Comparison of ENCODE assay signal across 12 cellular contexts in the genomic region with DNA sequence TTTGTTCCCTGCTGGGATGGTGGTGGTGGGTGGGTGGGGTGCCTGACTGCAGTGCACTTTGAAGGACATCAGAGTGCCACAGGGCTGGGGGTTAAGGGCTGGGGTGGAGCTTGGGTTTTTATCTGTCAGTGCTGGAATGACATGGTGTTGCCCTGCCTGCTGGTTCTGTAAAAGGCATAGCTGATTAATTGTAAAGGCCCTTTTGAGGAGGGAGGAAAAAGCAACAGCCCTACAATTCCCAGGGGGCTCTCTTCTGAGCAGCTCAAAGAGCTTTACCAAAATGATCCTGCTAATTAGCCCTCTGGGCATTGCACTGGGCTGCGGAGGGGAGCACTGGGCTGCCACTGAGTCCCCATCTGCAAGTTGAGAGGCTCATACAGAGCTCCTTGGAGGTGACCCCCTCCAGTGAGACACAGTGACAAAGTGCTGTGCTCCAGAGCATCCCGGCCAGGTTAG. TPM values are rescaled to one million over a fixed set of nuclear protein-coding genes. Genes with fewer than 3 reads are reported as not detected.
DNase-seq lines count a peak whose midpoint lies in the region; ATAC-seq and TF ChIP-seq lines count a peak whose summit lies in the region.
"Had no signal": no experiment of that assay in that cellular context is flagged by ENCODE, and none has a peak within 500 bp of the region (broad histone marks: within the 10 kb centered on the region; RNA-seq: fewer than 3 reads in every experiment).

No MANE protein-coding gene starts in this region.

- H3K4me3 Mint-ChIP-seq in activated T-cell treated with anti-CD3 and anti-CD28 coated beads, Interleukin-2, amount 50 U/mL, for 4 hours = peak overlapping the region; percentile 4
- H3K4me3 Mint-ChIP-seq in activated T-cell treated with anti-CD3 and anti-CD28 coated beads, Interleukin-2, amount 50 U/mL, for 24 hours = no peak overlapping the region
- no peak overlapping the region for H3K4me3 Mint-ChIP-seq in CD14-positive monocyte
- H3K4me3 Mint-ChIP-seq: activated CD4-positive, alpha-beta T cell treated with anti-CD3 and anti-CD28 coated beads, Interleukin-2, amount 10 ng/mL, durations not matched to agents 7 days and 5 days had no signal

- no peaks in the 10 kb centered on the region for H3K9me3 ChIP-seq in body of pancreas
- H3K9me3 ChIP-seq in mesodermal cell (ENCODE audit: control insufficient read depth, low read length) = no peaks in the 10 kb centered on the region
- no peaks in the 10 kb centered on the region for H3K9me3 ChIP-seq in uterus
- H3K9me3 ChIP-seq: mucosa of descending colon, SJCRH30, thyroid gland had no signal

- peaks cover 0 to 3% of the 10 kb centered on the region in 2 donors for H3K36me3 ChIP-seq in body of pancreas (replicated peaks in 1 of 2; ENCODE audit: insufficient read depth in 1 of 2, low read depth in 2 of 2)
- peaks cover 40% of the 10 kb centered on the region for H3K36me3 ChIP-seq in mesodermal cell (ENCODE audit: control insufficient read depth, insufficient read depth, low read length)
- no peaks in the 10 kb centered on the region for H3K36me3 ChIP-seq in uterus
- H3K36me3 ChIP-seq: SJCRH30 had no signal

- intact Hi-C loops in body of pancreas (cut with DNase I) (no loop called here), uterus (cut with DNase I; ENCODE audit: low total_unique reads) (no loop called here), CD14-positive monocyte (cut with micrococcal nuclease) (no loop called here)

- TF ChIP-seq POLR2A in body of pancreas (IDR thresholded peaks at IDR 0.05) (no peak), uterus (IDR thresholded peaks at IDR 0.05) (no peak)

- H3K27me3 Mint-ChIP-seq in activated T-cell treated with anti-CD3 and anti-CD28 coated beads, Interleukin-2, amount 50 U/mL, for 4 hours (ENCODE audit: low read depth) = no peaks in the 10 kb centered on the region
- no peaks in the 10 kb centered on the region for H3K27me3 Mint-ChIP-seq in activated T-cell treated with anti-CD3 and anti-CD28 coated beads, Interleukin-2, amount 50 U/mL, for 24 hours
- H3K27me3 Mint-ChIP-seq in CD14-positive monocyte (ENCODE audit: low read depth in 3 of 3) = peaks cover 2 to 3% (median 3%) of the 10 kb centered on the region in 3 donors
- H3K27me3 Mint-ChIP-seq: activated CD4-positive, alpha-beta T cell treated with anti-CD3 and anti-CD28 coated beads, Interleukin-2, amount 10 ng/mL, durations not matched to agents 7 days and 5 days had no signal

- H3K9me3 Mint-ChIP-seq in activated T-cell treated with anti-CD3 and anti-CD28 coated beads, Interleukin-2, amount 50 U/mL, for 4 hours = no peaks in the 10 kb centered on the region
- no peaks in the 10 kb centered on the region for H3K9me3 Mint-ChIP-seq in activated T-cell treated with anti-CD3 and anti-CD28 coated beads, Interleukin-2, amount 50 U/mL, for 24 hours
- H3K9me3 Mint-ChIP-seq in CD14-positive monocyte = peaks cover 0 to 3% (median 0%) of the 10 kb centered on the region in 7 donors
- H3K9me3 Mint-ChIP-seq: activated CD4-positive, alpha-beta T cell treated with anti-CD3 and anti-CD28 coated beads, Interleukin-2, amount 10 ng/mL, durations not matched to agents 7 days and 5 days had no signal

- H3K4me1 ChIP-seq in body of pancreas (peaks cover 80% of the 10 kb centered on the region), mesodermal cell (ENCODE audit: control insufficient read depth, insufficient read depth, low read length, poor library complexity, severe bottlenecking) (peaks cover 50% of the 10 kb centered on the region), uterus (peaks cover 0 to 35% of the 10 kb centered on the region in 2 donors)

- H3K36me3 Mint-ChIP-seq in activated T-cell treated with anti-CD3 and anti-CD28 coated beads, Interleukin-2, amount 50 U/mL, for 4 hours (ENCODE audit: insufficient read depth) = no peaks in the 10 kb centered on the region
- no peaks in the 10 kb centered on the region for H3K36me3 Mint-ChIP-seq in activated T-cell treated with anti-CD3 and anti-CD28 coated beads, Interleukin-2, amount 50 U/mL, for 24 hours (ENCODE audit: low read depth)
- H3K36me3 Mint-ChIP-seq in CD14-positive monocyte = peaks cover 38 to 59% of the 10 kb centered on the region in 2 donors

- TF ChIP-seq CTCF in body of pancreas (IDR thresholded peaks at IDR 0.05) (no peak), uterus (IDR thresholded peaks at IDR 0.05) (no peak), CD14-positive monocyte (IDR thresholded peaks at IDR 0.05) (no peak)

- H3K4me3 ChIP-seq in body of pancreas (no peak overlapping the region), mesodermal cell (ENCODE audit: extremely low read depth, insufficient read depth, low read length, poor library complexity, severe bottlenecking) (no peak overlapping the region), uterus (no peak overlapping the region)
- H3K4me3 ChIP-seq: mucosa of descending colon, SJCRH30, thyroid gland had no signal

- H3K4me1 Mint-ChIP-seq in activated T-cell treated with anti-CD3 and anti-CD28 coated beads, Interleukin-2, amount 50 U/mL, for 4 hours (ENCODE audit: low read depth) = peaks cover 91% of the 10 kb centered on the region
- peaks cover 78% of the 10 kb centered on the region for H3K4me1 Mint-ChIP-seq in activated T-cell treated with anti-CD3 and anti-CD28 coated beads, Interleukin-2, amount 50 U/mL, for 24 hours (ENCODE audit: low read depth)
- peaks cover 41% of the 10 kb centered on the region for H3K4me1 Mint-ChIP-seq in CD14-positive monocyte

- DNase-seq in activated T-cell treated with anti-CD3 and anti-CD28 coated beads, Interleukin-2, amount 50 U/mL, for 4 hours = no peak
- no peak for DNase-seq in activated T-cell treated with anti-CD3 and anti-CD28 coated beads, Interleukin-2, amount 50 U/mL, for 24 hours
- DNase-seq in body of pancreas (peak in 2 of 4 donors; percentile 15 to 20), uterus (no peak), CD14-positive monocyte (ENCODE audit: low spot score) (no peak)
- DNase-seq: activated CD4-positive, alpha-beta T cell treated with anti-CD3 and anti-CD28 coated beads, Interleukin-2, amount 10 ng/mL, durations not matched to agents 7 days and 5 days; SJCRH30; thyroid gland had no signal

- H3K27ac Mint-ChIP-seq in activated T-cell treated with anti-CD3 and anti-CD28 coated beads, Interleukin-2, amount 50 U/mL, for 24 hours = no peak overlapping the region
- H3K27ac Mint-ChIP-seq in CD14-positive monocyte = no peak overlapping the region

- H3K27ac ChIP-seq in body of pancreas (peak overlapping the region; percentile 62 to 93 (median 74)), mesodermal cell (ENCODE audit: low read depth, low read length, severe bottlenecking) (peak overlapping the region; percentile 69), uterus (peak overlapping the region; percentile 50 to 60)
- H3K27ac ChIP-seq: SJCRH30, thyroid gland had no signal

- H3K27me3 ChIP-seq in body of pancreas (no peaks in the 10 kb centered on the region), uterus (no peaks in the 10 kb centered on the region)
- H3K27me3 ChIP-seq: SJCRH30, thyroid gland had no signal

- no peak for ATAC-seq in activated T-cell treated with anti-CD3 and anti-CD28 coated beads, Interleukin-2, amount 50 U/mL, for 4 hours
- no peak for ATAC-seq in body of pancreas
- ATAC-seq in GM18907 (IDR thresholded peaks at IDR 0.05; ENCODE audit: unreplicated experiment) = no peak
- ATAC-seq in HG02759 (IDR thresholded peaks at IDR 0.05; ENCODE audit: unreplicated experiment) = no peak

- 42 to 100% methylated on average over 1 to 2 of the region's 2 CpGs for WGBS in body of pancreas, 2 donors
- WGBS in mesodermal cell (ENCODE audit: insufficient coverage in 2 of 2), 2 experiments = 63 to 77% methylated on average over 2 of the region's 2 CpGs

RNA-seq across cellular contexts. Expression of a gene that starts 21.2 kb away (rescaled TPM):
- total RNA-seq in activated T-cell treated with anti-CD3 and anti-CD28 coated beads, Interleukin-2, amount 50 U/mL, for 4 hours = 1 to 10 TPM; 1.1 to 6.7 (median 3.7) TPM
- 10 to 100 TPM; 34.5 to 40.2 TPM for total RNA-seq in body of pancreas
- 46.7 TPM for polyA plus RNA-seq in mesodermal cell (2013, experiment 1 of 2)
- polyA plus RNA-seq in mesodermal cell (2013, experiment 2 of 2) = 42.4 TPM
- total RNA-seq in uterus = 100 to 1,000 TPM in 1 of 4 donors, 10 to 100 TPM in 3; 40.5 to 178 (median 59.7) TPM
- 10 to 100 TPM in 1 of 2 donors, 1 to 10 TPM in 1; 6.3 to 21.6 TPM for polyA plus RNA-seq in CD14-positive monocyte

Comparison
In these comparisons a context has a peak if more than half of its experiments do, and no peak if none do; other contexts are left out.
1. RNA of a gene that starts 21.2 kb away (total RNA-seq): 40.5 to 178 TPM in uterus and 34.5 to 40.2 TPM in body of pancreas; 1.1 to 6.7 TPM in activated T-cell treated with anti-CD3 and anti-CD28 coated beads, Interleukin-2, amount 50 U/mL, for 4 hours; every median in the first group is over 4 times any median in the second.
2. Peak in every context shown above with its lines, with median percentiles within 50 percentile points of each other: H3K27ac ChIP-seq.